ENCODE assay signal across 1 cellular context in genomic region chr2:201698588-201699226, GRCh38.
TF ChIP-seq lines count a peak whose summit lies in the region.

Gene MPP4 (minus strand): TSS chr2:201698644. CDS start chr2:201693954, 4,690 bp downstream.

TF ChIP-seq in H1, 55 proteins besides CTCF, POLR2A, EP300 and RAD21:
- TF ChIP-seq NRF1 (IDR thresholded peaks at IDR 0.05; ENCODE audit: low read depth, low read length): no peak
- no peak for TF ChIP-seq HDAC6 (IDR thresholded peaks at IDR 0.05; ENCODE audit: low read depth, low read length)
- TF ChIP-seq CHD7 (IDR thresholded peaks at IDR 0.05; ENCODE audit: insufficient replicate concordance, low read length): no peak
- no peak for TF ChIP-seq TEAD4 (IDR thresholded peaks at IDR 0.05; ENCODE audit: low read depth, low read length)
- TF ChIP-seq POLR2AphosphoS5 (IDR thresholded peaks at IDR 0.05; ENCODE audit: low read depth, low read length): no peak
- TF ChIP-seq TAF7 (optimal IDR thresholded peaks at IDR 0.05; ENCODE audit: borderline replicate concordance, low read depth, low read length): no peak
- TF ChIP-seq RNF2 (IDR thresholded peaks at IDR 0.05; ENCODE audit: borderline replicate concordance, low read depth, low read length, missing control alignments, poor library complexity, severe bottlenecking): no peak
